Comparison of ENCODE assay signal across 8 cellular contexts in genomic region chr18:3447035-3447894, GRCh38. TPM values are rescaled to one million over a fixed set of nuclear protein-coding genes. Genes with fewer than 3 reads are reported as not detected.
DNase-seq lines count a peak whose midpoint lies in the region; TF ChIP-seq lines count a peak whose summit lies in the region.

No MANE protein-coding gene starts in this region.

- peak overlapping the region; percentile 99 for H3K27ac Mint-ChIP-seq in activated CD4-positive, alpha-beta T cell treated with anti-CD3 and anti-CD28 coated beads, Interleukin-2, amount 10 ng/mL, durations not matched to agents 24 days and 14 days

- intact Hi-C loops in activated CD4-positive, alpha-beta T cell treated with anti-CD3 and anti-CD28 coated beads, Interleukin-2, amount 10 ng/mL, durations not matched to agents 24 days and 14 days (cut with micrococcal nuclease): loop anchor here (2.0 to 5.0 kb wide), 4 partner anchors 35 to 1850 kb away; partner anchors contain the start of gene ZBTB14
- intact Hi-C loops in dorsolateral prefrontal cortex (cut with DNase I): loop anchor here in 1 of 2 donors (2.0 kb wide), 1 partner anchor 138 kb away; no protein-coding TSS in a partner anchor

- no peak for TF ChIP-seq CTCF in dorsolateral prefrontal cortex (IDR thresholded peaks at IDR 0.05 in 54 of 56, conservative IDR thresholded peaks at IDR 0.05 in 2 of 56; ENCODE audit: low read depth in 1 of 56, partially characterized antibody in 56 of 56)

- H3K4me1 Mint-ChIP-seq in activated CD4-positive, alpha-beta T cell treated with anti-CD3 and anti-CD28 coated beads, Interleukin-2, amount 10 ng/mL, durations not matched to agents 24 days and 14 days: peaks cover 27% of the 10 kb centered on the region

- peaks cover 12% of the 10 kb centered on the region for H3K36me3 Mint-ChIP-seq in activated CD4-positive, alpha-beta T cell treated with anti-CD3 and anti-CD28 coated beads, Interleukin-2, amount 10 ng/mL, durations not matched to agents 24 days and 14 days (ENCODE audit: low read depth)

- H3K4me3 Mint-ChIP-seq in activated CD4-positive, alpha-beta T cell treated with anti-CD3 and anti-CD28 coated beads, Interleukin-2, amount 10 ng/mL, durations not matched to agents 24 days and 14 days: peak overlapping the region; percentile 96

- DNase-seq in activated CD4-positive, alpha-beta T cell treated with anti-CD3 and anti-CD28 coated beads, Interleukin-2, amount 10 ng/mL, durations not matched to agents 24 days and 14 days: no peak
- no peak for DNase-seq in activated CD4-positive, alpha-beta T cell treated with anti-CD3 and anti-CD28 coated beads for 1 hour
- peak; percentile 15 for DNase-seq in SK-N-DZ (ENCODE audit: low spot score)
- DNase-seq in dorsolateral prefrontal cortex: peak in 2 of 10 donors; percentile 6 to 44
- peak; percentile 39 for DNase-seq in mucosa of gallbladder (ENCODE audit: low spot score)
- DNase-seq in ureter (ENCODE audit: low spot score): peak; percentile 66
- DNase-seq in NCI-H1436 (lab: John Stamatoyannopoulos, UW): no peak
- no peak for DNase-seq in NCI-H2107 (lab: John Stamatoyannopoulos, UW)

- H3K27ac ChIP-seq in dorsolateral prefrontal cortex: peak overlapping the region; percentile 42 to 99 (median 96)

- peaks cover 0 to 46% (median 6%) of the 10 kb centered on the region in 45 donors for H3K27me3 ChIP-seq in dorsolateral prefrontal cortex

- H3K4me3 ChIP-seq in dorsolateral prefrontal cortex: peak overlapping the region; percentile 41 to 87 (median 70)

- H3K27me3 Mint-ChIP-seq in activated CD4-positive, alpha-beta T cell treated with anti-CD3 and anti-CD28 coated beads, Interleukin-2, amount 10 ng/mL, durations not matched to agents 24 days and 14 days: no peaks in the 10 kb centered on the region

- no peaks in the 10 kb centered on the region for H3K9me3 Mint-ChIP-seq in activated CD4-positive, alpha-beta T cell treated with anti-CD3 and anti-CD28 coated beads, Interleukin-2, amount 10 ng/mL, durations not matched to agents 24 days and 14 days

RNA-seq across cellular contexts. Expression of gene TGIF1, which starts 2.7 kb away (rescaled TPM):
- 44.0 and 50.7 TPM in 2 replicates for total RNA-seq in activated CD4-positive, alpha-beta T cell treated with anti-CD3 and anti-CD28 coated beads, Interleukin-2, amount 10 ng/mL, durations not matched to agents 24 days and 14 days
- 19.3 TPM in 2 replicates for polyA plus RNA-seq in SK-N-DZ (2014; cell fraction: cytosol; rRNA removed)
- 20.4 and 30.6 TPM in 2 replicates for polyA plus RNA-seq in SK-N-DZ (2014; cell fraction: nucleus; rRNA removed)
- total RNA-seq in dorsolateral prefrontal cortex (10 to 100 TPM in 81 of 120 experiments, 1 to 10 TPM in 39; 5.1 to 30.2 (median 12.3) TPM), mucosa of gallbladder (82.0 TPM), ureter (64.0 TPM)

Comparison
In these comparisons a context has a peak if more than half of its experiments do, and no peak if none do; other contexts are left out.
1. DNase-seq: peak in SK-N-DZ (single experiment), mucosa of gallbladder (single experiment) and ureter (single experiment); none in activated CD4-positive, alpha-beta T cell treated with anti-CD3 and anti-CD28 coated beads, Interleukin-2, amount 10 ng/mL, durations not matched to agents 24 days and 14 days (single experiment), activated CD4-positive, alpha-beta T cell treated with anti-CD3 and anti-CD28 coated beads for 1 hour (single experiment), NCI-H1436 (single experiment) and NCI-H2107 (single experiment).